ENCODE assay signal across 1 cellular context in the genomic region with DNA sequence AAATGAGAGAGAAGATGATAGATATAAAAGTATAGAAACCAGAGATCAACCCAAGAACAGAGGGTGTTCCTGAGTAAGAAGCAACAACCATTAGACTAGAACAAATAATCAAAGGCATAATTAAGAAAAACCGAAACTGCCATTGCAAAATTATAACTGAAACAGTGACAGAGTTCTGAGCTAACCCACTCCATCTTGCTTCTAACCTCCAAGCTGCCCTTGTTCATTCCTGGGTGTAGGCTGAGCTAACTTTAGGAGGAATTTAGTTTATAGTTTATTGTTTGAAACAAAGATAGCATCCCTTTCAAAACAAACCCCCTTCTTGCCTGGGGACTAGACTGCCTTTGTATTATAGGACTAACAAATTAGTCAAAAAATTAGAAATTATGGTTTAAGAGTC.
TF ChIP-seq lines count a peak whose summit lies in the region.

No MANE protein-coding gene starts in this region.

TF ChIP-seq in GM12878, 131 proteins besides CTCF, POLR2A, EP300 and RAD21:
- no peak for TF ChIP-seq NFIC (IDR thresholded peaks at IDR 0.05; ENCODE audit: low read depth, low read length)
- TF ChIP-seq KLF5 (IDR thresholded peaks at IDR 0.05; ENCODE audit: partially characterized antibody): no peak
- no peak for TF ChIP-seq NRF1 (conservative IDR thresholded peaks at IDR 0.05; ENCODE audit: low read depth, low read length)
- TF ChIP-seq CHD2 (IDR thresholded peaks at IDR 0.05; ENCODE audit: borderline replicate concordance, low read depth, low read length): no peak
- no peak for TF ChIP-seq NR2C2 (IDR thresholded peaks at IDR 0.05; ENCODE audit: borderline replicate concordance, control insufficient read depth, insufficient read length, low read depth)
- no peak for TF ChIP-seq CBFB (IDR thresholded peaks at IDR 0.05; ENCODE audit: low read depth)
- TF ChIP-seq FOXK2 (IDR thresholded peaks at IDR 0.05): no peak
- no peak for TF ChIP-seq WRNIP1 (IDR thresholded peaks at IDR 0.05; ENCODE audit: borderline replicate concordance, low read depth, low read length)
- no peak for TF ChIP-seq HDGF (IDR thresholded peaks at IDR 0.05)
- no peak for TF ChIP-seq PAX5 (IDR thresholded peaks at IDR 0.05; ENCODE audit: borderline replicate concordance, low read depth, low read length)
- no peak for TF ChIP-seq STAT3 (IDR thresholded peaks at IDR 0.05; ENCODE audit: low read depth, low read length)
- no peak for TF ChIP-seq ETV6 (conservative IDR thresholded peaks at IDR 0.05 in 1 of 2, IDR thresholded peaks at IDR 0.05 in 1 of 2; ENCODE audit: borderline replicate concordance in 1 of 2, low read depth in 1 of 2)
- TF ChIP-seq BRCA1 (IDR thresholded peaks at IDR 0.05; ENCODE audit: low read depth, low read length): no peak
